ENCODE assay signal across 12 cellular contexts in genomic region chr12:32265920-32266319, GRCh38.
DNase-seq lines count a peak whose midpoint lies in the region; ATAC-seq and TF ChIP-seq lines count a peak whose summit lies in the region.
"Had no signal": no experiment of that assay in that cellular context is flagged by ENCODE, and none has a peak within 500 bp of the region (broad histone marks: within the 10 kb centered on the region; RNA-seq: fewer than 3 reads in every experiment).

No MANE protein-coding gene starts in this region.

- DNase-seq in MV-4-11 (lab: John Stamatoyannopoulos, UW): peak; percentile 85
- no peak for DNase-seq in glutamatergic neuron
- no peak for DNase-seq in HuH-7 (ENCODE audit: low spot score)
- no peak for DNase-seq in T-helper 1 cell
- DNase-seq in GM23338 (ENCODE audit: low spot score): no peak
- DNase-seq: activated gamma-delta T cell, colonic mucosa, posterior cingulate gyrus had no signal

- H3K9me2 ChIP-seq in GM23338 (ENCODE audit: insufficient read depth): no peaks in the 10 kb centered on the region

- peaks cover 3% of the 10 kb centered on the region; the same call in 1 of the 2 replicates for H3F3A ChIP-seq in GM23338 (replicated peaks; ENCODE audit: low read depth)

- H3K36me3 ChIP-seq in GM23338 (ENCODE audit: insufficient read depth): no peaks in the 10 kb centered on the region
- H3K36me3 ChIP-seq: colonic mucosa, tibial nerve had no signal

- no peak overlapping the region for H3K4me2 ChIP-seq in GM23338

- H3K27me3 Mint-ChIP-seq in glutamatergic neuron (ENCODE audit: unreplicated experiment) (peaks cover 20% of the 10 kb centered on the region), GM23338 (ENCODE audit: insufficient read depth, low read depth, poor library complexity) (peaks cover 3% of the 10 kb centered on the region)

- H3K4me3 Mint-ChIP-seq in glutamatergic neuron (ENCODE audit: unreplicated experiment) (peak overlapping the region; percentile 51), GM23338 (no peak overlapping the region)

- H3K79me2 ChIP-seq in GM23338 (replicated peaks; ENCODE audit: insufficient read depth): peaks cover 19% of the 10 kb centered on the region

- peaks cover 12% of the 10 kb centered on the region for H3K4me1 ChIP-seq in GM23338 (ENCODE audit: insufficient read depth)
- H3K4me1 ChIP-seq: colonic mucosa had no signal

- no peaks in the 10 kb centered on the region for H3K27me3 ChIP-seq in GM23338 (ENCODE audit: insufficient read depth)
- H3K27me3 ChIP-seq: colonic mucosa, tibial nerve had no signal

- no peak overlapping the region for H2AFZ ChIP-seq in GM23338

- no peak overlapping the region; the same call in 1 of the 2 replicates for H3K27ac ChIP-seq in GM23338 (ENCODE audit: low read depth)
- H3K27ac ChIP-seq: colonic mucosa had no signal

- peaks cover 44% of the 10 kb centered on the region for H3K4me1 Mint-ChIP-seq in glutamatergic neuron (ENCODE audit: low read depth, unreplicated experiment)
- peaks cover 12% of the 10 kb centered on the region for H3K4me1 Mint-ChIP-seq in GM23338

- H3K27ac Mint-ChIP-seq in glutamatergic neuron (ENCODE audit: unreplicated experiment) (peak overlapping the region; percentile 82), GM23338 (no peak overlapping the region)

- H3K36me3 Mint-ChIP-seq in glutamatergic neuron (ENCODE audit: unreplicated experiment) (peaks cover 11% of the 10 kb centered on the region), GM23338 (ENCODE audit: low read depth) (no peaks in the 10 kb centered on the region)

- H3K4me3 ChIP-seq in GM23338: no peak overlapping the region
- H3K4me3 ChIP-seq: colonic mucosa, tibial nerve had no signal

- peak; percentile 64 for ATAC-seq in GM18511 (IDR thresholded peaks at IDR 0.05; ENCODE audit: unreplicated experiment)
- ATAC-seq in HG02798 (IDR thresholded peaks at IDR 0.05; ENCODE audit: poor library complexity, unreplicated experiment): peak; percentile 64
- ATAC-seq in GM19324 (IDR thresholded peaks at IDR 0.05; ENCODE audit: low FRiP score, unreplicated experiment): no peak
- ATAC-seq in GM23338: no peak

- H4K20me1 ChIP-seq in GM23338 (replicated peaks; ENCODE audit: insufficient read depth): no peaks in the 10 kb centered on the region; the same call in 1 of the 2 replicates

- TF ChIP-seq CTCF in glutamatergic neuron (IDR thresholded peaks at IDR 0.05; ENCODE audit: partially characterized antibody, unreplicated experiment) (no peak), GM23338 (conservative IDR thresholded peaks at IDR 0.05; ENCODE audit: low read depth in 2 of 2) (no peak)

- H3K9me3 Mint-ChIP-seq in glutamatergic neuron (ENCODE audit: unreplicated experiment) (peaks cover 18% of the 10 kb centered on the region), GM23338 (no peaks in the 10 kb centered on the region)

TF ChIP-seq in GM23338, 12 proteins besides CTCF, POLR2A, EP300 and RAD21:
- TF ChIP-seq STAT1 (IDR thresholded peaks at IDR 0.05; ENCODE audit: unreplicated experiment): no peak

Comparison
In these comparisons a context has a peak if more than half of its experiments do, and no peak if none do; other contexts are left out.
1. ATAC-seq: peak in GM18511 (single experiment) and HG02798 (single experiment); none in GM19324 (single experiment) and GM23338 (single experiment).